Comparison of ENCODE assay signal across 23 cellular contexts in genomic region chr2:241139531-241140444, GRCh38. TPM values are rescaled to one million over a fixed set of nuclear protein-coding genes. Genes with fewer than 3 reads are reported as not detected.
DNase-seq lines count a peak whose midpoint lies in the region; ATAC-seq, FAIRE-seq and TF ChIP-seq lines count a peak whose summit lies in the region.
"Had no signal": no experiment of that assay in that cellular context is flagged by ENCODE, and none has a peak within 500 bp of the region (broad histone marks: within the 10 kb centered on the region; RNA-seq: fewer than 3 reads in every experiment).

No MANE protein-coding gene starts in this region.

- peaks cover 0 to 13% (median 0%) of the 10 kb centered on the region in 3 donors for H3K36me3 ChIP-seq in Peyer's patch
- H3K36me3 ChIP-seq in HepG2 (replicated peaks in 1 of 2; ENCODE audit: control insufficient read depth in 1 of 2, insufficient read depth in 2 of 2, low read length in 2 of 2): peaks cover 10 to 14% of the 10 kb centered on the region in 2 experiments
- H3K36me3 ChIP-seq in spleen: peaks cover 0 to 68% (median 13%) of the 10 kb centered on the region in 6 donors

- H3K4me1 ChIP-seq in Peyer's patch (no peaks in the 10 kb centered on the region), HepG2 (ENCODE audit: insufficient read depth, low read length) (peaks cover 38% of the 10 kb centered on the region), spleen (no peaks in the 10 kb centered on the region)
- H3K4me1 ChIP-seq: BE2C, HAP-1 had no signal

- no peaks in the 10 kb centered on the region for H3K9me3 ChIP-seq in Peyer's patch
- no peaks in the 10 kb centered on the region for H3K9me3 ChIP-seq in HepG2 (ENCODE audit: low read length)
- no peaks in the 10 kb centered on the region for H3K9me3 ChIP-seq in spleen
- H3K9me3 ChIP-seq: BE2C, HAP-1 had no signal

- BruUV-seq in HepG2 (replicated peaks; lab: Mats Ljungman, UMichigan): no TSS peak

- ATAC-seq in WTC11: no peak
- no peak for ATAC-seq in HepG2
- no peak for ATAC-seq in HG02678 (IDR thresholded peaks at IDR 0.05; ENCODE audit: unreplicated experiment)
- ATAC-seq: GM12878 had no signal

- FAIRE-seq in HepG2 (lab: Jason Lieb, UNC) (no peak), GM12892 (lab: Jason Lieb, UNC) (no peak)
- FAIRE-seq: A204.1, GM12878, GM19239 had no signal

- TF ChIP-seq EP300 in HepG2 (IDR thresholded peaks at IDR 0.05; ENCODE audit: low read depth in 2 of 2, low read length in 2 of 2) (no peak), HepG2 (CRISPR knock-in tag; IDR thresholded peaks at IDR 0.05; ENCODE audit: borderline replicate concordance) (no peak)

- 96% methylated on average over 21 of the region's 24 CpGs for WGBS in HepG2 (ENCODE audit: low lambda C conversion rate)
- 95 to 96% (median 95%) methylated on average over 14 to 24 of the region's 24 CpGs for WGBS in spleen, 5 donors

- H3K9me3 Mint-ChIP-seq in WTC11: no peaks in the 10 kb centered on the region
- H3K9me3 Mint-ChIP-seq: CD8-positive, alpha-beta memory T cell had no signal

- H3K4me3 ChIP-seq in Peyer's patch (no peak overlapping the region), HepG2 (replicated peaks in 1 of 3; ENCODE audit: insufficient read depth in 1 of 3, low read depth in 2 of 3, low read length in 3 of 3) (no peak overlapping the region), spleen (no peak overlapping the region)
- H3K4me3 ChIP-seq: GM12878, GM23248, HAP-1 had no signal

- in situ Hi-C loops in HepG2 (cut with HindIII; ENCODE audit: extremely low pct_ligation_motif_present, low pct_unique_long_range_greater_than_20kb): no loop called here

- no peak overlapping the region for H2AFZ ChIP-seq in HepG2 (ENCODE audit: low read length)
- H2AFZ ChIP-seq: GM23248 had no signal

- no peaks in the 10 kb centered on the region for H4K20me1 ChIP-seq in HepG2 (ENCODE audit: insufficient read depth, low read length)

- TF ChIP-seq POLR2A in Peyer's patch (IDR thresholded peaks at IDR 0.05): no peak
- TF ChIP-seq POLR2A in HepG2 (IDR thresholded peaks at IDR 0.05; ENCODE audit: insufficient read depth in 1 of 2, low read depth in 2 of 2, low read length in 2 of 2): no peak
- no peak for TF ChIP-seq POLR2A in spleen (IDR thresholded peaks at IDR 0.05)
- TF ChIP-seq POLR2A in GM12892 (IDR thresholded peaks at IDR 0.05; ENCODE audit: low read depth, low read length): no peak

- H3K27ac Mint-ChIP-seq in WTC11: no peak overlapping the region

- H3K27me3 ChIP-seq in Peyer's patch: no peaks in the 10 kb centered on the region
- H3K27me3 ChIP-seq in HepG2 (ENCODE audit: control insufficient read depth in 1 of 2, insufficient read depth in 2 of 2, low read length in 2 of 2): no peaks in the 10 kb centered on the region
- no peaks in the 10 kb centered on the region for H3K27me3 ChIP-seq in spleen (replicated peaks in 1 of 7)
- H3K27me3 ChIP-seq: BE2C had no signal

- no peaks in the 10 kb centered on the region for H3K4me1 Mint-ChIP-seq in WTC11

- CTCF ChIA-PET in WTC11 (lab: Charles Lee) (no interaction called here), HepG2 (lab: Yijun Ruan, JAX; ENCODE audit: low intra/inter-chr PET ratio, low total read pairs) (no interaction called here)

- intact Hi-C loops in HepG2 (cut with micrococcal nuclease; ENCODE audit: unreplicated experiment): no loop called here
- intact Hi-C loops in spleen (cut with DNase I; ENCODE audit: low total_unique reads): no loop called here

- peaks cover 2% of the 10 kb centered on the region for H3K79me2 ChIP-seq in HepG2 (ENCODE audit: insufficient read depth, low read length)

- H3K4me2 ChIP-seq in HepG2 (ENCODE audit: low read depth, low read length): no peak overlapping the region

- TF ChIP-seq RAD21 in HepG2 (CRISPR knock-in tag; IDR thresholded peaks at IDR 0.05): no peak

- H3K27me3 Mint-ChIP-seq in WTC11 (ENCODE audit: low read depth): no peaks in the 10 kb centered on the region
- H3K27me3 Mint-ChIP-seq: CD4-positive, CD25-positive, alpha-beta regulatory T cell; CD8-positive, alpha-beta memory T cell had no signal

- no peak overlapping the region for H3K9ac ChIP-seq in HepG2 (ENCODE audit: insufficient read depth, low read depth, low read length)
- H3K9ac ChIP-seq: GM23248 had no signal

- POLR2A ChIA-PET in WTC11 (lab: Charles Lee): interaction anchor here (0.5 kb wide), 1 partner anchor 176 kb away, joined by 3 read pairs; the partner anchor contains the start of gene SEPTIN2
- POLR2A ChIA-PET in HepG2 (lab: Yijun Ruan, JAX): no interaction called here

- DNase-seq in Peyer's patch (peak in 2 of 3 donors; percentile 33 to 37), WTC11 (ENCODE audit: low spot score) (no peak), HepG2 (ENCODE audit: low spot score) (no peak), spleen (peak; percentile 67), GM12892 (ENCODE audit: insufficient read length) (no peak), NCI-H1694 (lab: John Stamatoyannopoulos, UW) (no peak), glomerular visceral epithelial cell (ENCODE audit: extremely low spot score) (no peak)
- DNase-seq: ACHN; BE2C; C1 segment of cervical spinal cord; CD4-positive, CD25-positive, alpha-beta regulatory T cell; CD8-positive, alpha-beta memory T cell; COR-L47; DMS 273 treated with DMSO at 0.1 percent for 48 hours; DMS53; DND-41; EL; GM23248 had no signal

- no peak overlapping the region for H3K27ac ChIP-seq in Peyer's patch
- H3K27ac ChIP-seq in HepG2 (ENCODE audit: extremely low read length, insufficient read depth, low read length): peak overlapping the region; percentile 57
- no peak overlapping the region for H3K27ac ChIP-seq in spleen
- H3K27ac ChIP-seq: GM23248 had no signal

- peaks cover 25% of the 10 kb centered on the region for H3K36me3 Mint-ChIP-seq in WTC11

- no peak for TF ChIP-seq CTCF in Peyer's patch (IDR thresholded peaks at IDR 0.05)
- TF ChIP-seq CTCF in WTC11 (IDR thresholded peaks at IDR 0.05): no peak
- TF ChIP-seq CTCF in HepG2 (CRISPR knock-in tag; IDR thresholded peaks at IDR 0.05): no peak
- TF ChIP-seq CTCF in spleen (IDR thresholded peaks at IDR 0.05 in 8 of 11, conservative IDR thresholded peaks at IDR 0.05 in 3 of 11): no peak

- H3K4me3 Mint-ChIP-seq in WTC11: no peak overlapping the region
- H3K4me3 Mint-ChIP-seq: CD8-positive, alpha-beta memory T cell had no signal

RNA-seq across cellular contexts. Expression of gene PASK, which starts 9.5 kb away (rescaled TPM):
- 100 to 1,000 TPM in 1 of 4 donors, 10 to 100 TPM in 3; 12.1 to 790 (median 26.7) TPM for total RNA-seq in Peyer's patch
- 64.7 to 80.9 TPM (median 72.8 TPM) in 3 replicates for total RNA-seq in WTC11 (2021)
- total RNA-seq in HepG2 (2016; rRNA removed; fragmentation: Illumina TruSeq; extraction: Trizol): 16.0 and 17.0 TPM in 2 replicates
- 18.0 and 28.0 TPM in 2 replicates for total RNA-seq in HepG2 (2016; cell fraction: cytosol; rRNA removed; fragmentation: Illumina TruSeq; extraction: Trizol; ENCODE audit: low read depth)
- 14.4 and 17.9 TPM in 2 replicates for total RNA-seq in HepG2 (2016; cell fraction: insoluble cytoplasmic fraction; rRNA removed; fragmentation: Illumina TruSeq; extraction: Trizol)
- total RNA-seq in HepG2 (2016; cell fraction: membrane; rRNA removed; fragmentation: Illumina TruSeq; extraction: Trizol): 5.9 and 7.8 TPM in 2 replicates
- total RNA-seq in HepG2 (2016; cell fraction: nucleus; rRNA removed; fragmentation: Illumina TruSeq; extraction: Trizol): 22.6 and 27.5 TPM in 2 replicates
- polyA plus RNA-seq in HepG2 (2011; rRNA removed): 6.9 and 7.1 TPM in 2 replicates
- 2.1 and 4.1 TPM in 2 replicates for polyA plus RNA-seq in HepG2 (2011; cell fraction: cytosol; rRNA removed)
- polyA plus RNA-seq in HepG2 (2011; cell fraction: nucleus; rRNA removed): 36.3 and 40.3 TPM in 2 replicates
- 6.8 and 9.6 TPM in 2 replicates for polyA plus RNA-seq in HepG2 (2012)
- polyA plus RNA-seq in HepG2 (2016; cell fraction: cytosol; fragmentation: Illumina TruSeq; extraction: Trizol; ENCODE audit: low read depth): 0.79 and 1.0 TPM in 2 replicates
- polyA plus RNA-seq in HepG2 (2016; cell fraction: insoluble cytoplasmic fraction; fragmentation: Illumina TruSeq; extraction: Trizol; ENCODE audit: low read depth): 9.2 and 11.1 TPM in 2 replicates
- polyA plus RNA-seq in HepG2 (2016; cell fraction: membrane; fragmentation: Illumina TruSeq; extraction: Trizol; ENCODE audit: low read depth): 1.7 and 2.3 TPM in 2 replicates
- 79.4 and 83.7 TPM in 2 replicates for polyA plus RNA-seq in HepG2 (2016; cell fraction: nucleus; fragmentation: Illumina TruSeq; extraction: Trizol; ENCODE audit: insufficient read depth, low read depth)
- polyA minus RNA-seq in HepG2 (2011; rRNA and poly(A)+ RNA removed; ENCODE audit: low replicate concordance): 28.2 and 32.5 TPM in 2 replicates
- 3.7 and 15.6 TPM in 2 replicates for polyA minus RNA-seq in HepG2 (2011; cell fraction: cytosol; rRNA and poly(A)+ RNA removed)
- 10.7 and 14.4 TPM in 2 replicates for polyA minus RNA-seq in HepG2 (2011; cell fraction: nucleus; rRNA and poly(A)+ RNA removed)
- 10 to 100 TPM; 10.4 to 35.6 (median 20.8) TPM for total RNA-seq in spleen
- 10 to 100 TPM in 2 of 3 donors, 1 to 10 TPM in 1; 8.0 to 11.8 (median 10.6) TPM for polyA plus RNA-seq in spleen
- polyA plus RNA-seq in GM12892 (2012; ENCODE audit: missing spikeins): 91.5 TPM

RNA-seq across cellular contexts. Expression of gene PPP1R7, which starts 10.5 kb away (rescaled TPM):
- total RNA-seq in Peyer's patch (10 to 100 TPM; 13.2 to 44.0 (median 28.1) TPM), WTC11 (2021) (44.0 to 49.1 TPM (median 49.0 TPM) in 3 replicates), HepG2 (2016; rRNA removed; fragmentation: Illumina TruSeq; extraction: Trizol) (67.9 and 77.2 TPM in 2 replicates), spleen (10 to 100 TPM; 36.1 to 89.3 (median 49.8) TPM)
- total RNA-seq in HepG2 (2016; cell fraction: cytosol; rRNA removed; fragmentation: Illumina TruSeq; extraction: Trizol; ENCODE audit: low read depth): 27.7 and 40.5 TPM in 2 replicates
- 78.8 and 81.3 TPM in 2 replicates for total RNA-seq in HepG2 (2016; cell fraction: insoluble cytoplasmic fraction; rRNA removed; fragmentation: Illumina TruSeq; extraction: Trizol)
- total RNA-seq in HepG2 (2016; cell fraction: membrane; rRNA removed; fragmentation: Illumina TruSeq; extraction: Trizol): 33.9 and 34.7 TPM in 2 replicates
- total RNA-seq in HepG2 (2016; cell fraction: nucleus; rRNA removed; fragmentation: Illumina TruSeq; extraction: Trizol): 31.6 and 35.8 TPM in 2 replicates
- polyA plus RNA-seq in HepG2 (2011; rRNA removed) (27.4 and 33.3 TPM in 2 replicates), spleen (10 to 100 TPM; 37.3 to 56.5 (median 47.9) TPM)
- polyA plus RNA-seq in HepG2 (2011; cell fraction: cytosol; rRNA removed): 19.4 and 25.1 TPM in 2 replicates
- 14.7 and 16.8 TPM in 2 replicates for polyA plus RNA-seq in HepG2 (2011; cell fraction: nucleus; rRNA removed)
- polyA plus RNA-seq in HepG2 (2012): 43.0 and 56.8 TPM in 2 replicates
- 29.9 and 37.7 TPM in 2 replicates for polyA plus RNA-seq in HepG2 (2016; cell fraction: cytosol; fragmentation: Illumina TruSeq; extraction: Trizol; ENCODE audit: low read depth)
- polyA plus RNA-seq in HepG2 (2016; cell fraction: insoluble cytoplasmic fraction; fragmentation: Illumina TruSeq; extraction: Trizol; ENCODE audit: low read depth): 99.4 and 106 TPM in 2 replicates
- 34.4 and 34.7 TPM in 2 replicates for polyA plus RNA-seq in HepG2 (2016; cell fraction: membrane; fragmentation: Illumina TruSeq; extraction: Trizol; ENCODE audit: low read depth)
- 52.8 and 60.1 TPM in 2 replicates for polyA plus RNA-seq in HepG2 (2016; cell fraction: nucleus; fragmentation: Illumina TruSeq; extraction: Trizol; ENCODE audit: insufficient read depth, low read depth)
- 22.5 and 25.7 TPM in 2 replicates for polyA minus RNA-seq in HepG2 (2011; rRNA and poly(A)+ RNA removed; ENCODE audit: low replicate concordance)
- 18.4 and 24.7 TPM in 2 replicates for polyA minus RNA-seq in HepG2 (2011; cell fraction: cytosol; rRNA and poly(A)+ RNA removed)
- polyA minus RNA-seq in HepG2 (2011; cell fraction: nucleus; rRNA and poly(A)+ RNA removed): 24.0 and 27.0 TPM in 2 replicates
- 118 TPM for polyA plus RNA-seq in GM12892 (2012; ENCODE audit: missing spikeins)

RNA-seq across cellular contexts. Expression of gene MTERF4, which starts 37.7 kb away (rescaled TPM):
- total RNA-seq in Peyer's patch: 10 to 100 TPM; 28.9 to 55.4 (median 47.9) TPM
- total RNA-seq in WTC11 (2021): 22.4 to 25.4 TPM (median 23.3 TPM) in 3 replicates
- total RNA-seq in HepG2 (2016; rRNA removed; fragmentation: Illumina TruSeq; extraction: Trizol): 59.8 and 61.5 TPM in 2 replicates
- 20.2 and 20.4 TPM in 2 replicates for total RNA-seq in HepG2 (2016; cell fraction: cytosol; rRNA removed; fragmentation: Illumina TruSeq; extraction: Trizol; ENCODE audit: low read depth)
- total RNA-seq in HepG2 (2016; cell fraction: insoluble cytoplasmic fraction; rRNA removed; fragmentation: Illumina TruSeq; extraction: Trizol): 57.2 and 63.4 TPM in 2 replicates
- total RNA-seq in HepG2 (2016; cell fraction: membrane; rRNA removed; fragmentation: Illumina TruSeq; extraction: Trizol): 27.2 and 28.3 TPM in 2 replicates
- 47.3 and 61.7 TPM in 2 replicates for total RNA-seq in HepG2 (2016; cell fraction: nucleus; rRNA removed; fragmentation: Illumina TruSeq; extraction: Trizol)
- polyA plus RNA-seq in HepG2 (2011; rRNA removed): 37.1 and 50.5 TPM in 2 replicates
- 29.8 and 33.1 TPM in 2 replicates for polyA plus RNA-seq in HepG2 (2011; cell fraction: cytosol; rRNA removed)
- polyA plus RNA-seq in HepG2 (2011; cell fraction: nucleus; rRNA removed): 71.5 and 77.4 TPM in 2 replicates
- polyA plus RNA-seq in HepG2 (2012): 27.8 and 38.2 TPM in 2 replicates
- polyA plus RNA-seq in HepG2 (2016; cell fraction: cytosol; fragmentation: Illumina TruSeq; extraction: Trizol; ENCODE audit: low read depth): 18.2 and 22.9 TPM in 2 replicates
- polyA plus RNA-seq in HepG2 (2016; cell fraction: insoluble cytoplasmic fraction; fragmentation: Illumina TruSeq; extraction: Trizol; ENCODE audit: low read depth): 67.1 and 69.1 TPM in 2 replicates
- polyA plus RNA-seq in HepG2 (2016; cell fraction: membrane; fragmentation: Illumina TruSeq; extraction: Trizol; ENCODE audit: low read depth): 20.0 and 22.3 TPM in 2 replicates
- 82.3 and 82.6 TPM in 2 replicates for polyA plus RNA-seq in HepG2 (2016; cell fraction: nucleus; fragmentation: Illumina TruSeq; extraction: Trizol; ENCODE audit: insufficient read depth, low read depth)
- polyA minus RNA-seq in HepG2 (2011; rRNA and poly(A)+ RNA removed; ENCODE audit: low replicate concordance): 31.6 and 46.9 TPM in 2 replicates
- polyA minus RNA-seq in HepG2 (2011; cell fraction: cytosol; rRNA and poly(A)+ RNA removed): 15.7 and 20.7 TPM in 2 replicates
- polyA minus RNA-seq in HepG2 (2011; cell fraction: nucleus; rRNA and poly(A)+ RNA removed): 76.1 and 79.6 TPM in 2 replicates
- total RNA-seq in spleen: 10 to 100 TPM; 38.4 to 74.0 (median 51.1) TPM
- 10 to 100 TPM; 28.4 to 33.7 (median 30.6) TPM for polyA plus RNA-seq in spleen
- 60.9 TPM for polyA plus RNA-seq in GM12892 (2012; ENCODE audit: missing spikeins)

RNA-seq across cellular contexts. Expression of gene ANO7, which starts 48.7 kb away (rescaled TPM):
- total RNA-seq in Peyer's patch: 100 to 1,000 TPM in 3 of 4 donors, 10 to 100 TPM in 1; 89.1 to 188 (median 102) TPM
- 8.0 to 8.8 TPM (median 8.6 TPM) in 3 replicates for total RNA-seq in WTC11 (2021)
- 3.7 and 4.9 TPM in 2 replicates for total RNA-seq in HepG2 (2016; rRNA removed; fragmentation: Illumina TruSeq; extraction: Trizol)
- total RNA-seq in HepG2 (2016; cell fraction: cytosol; rRNA removed; fragmentation: Illumina TruSeq; extraction: Trizol; ENCODE audit: low read depth): 1.7 and 1.9 TPM in 2 replicates
- total RNA-seq in HepG2 (2016; cell fraction: insoluble cytoplasmic fraction; rRNA removed; fragmentation: Illumina TruSeq; extraction: Trizol): 2.9 and 5.5 TPM in 2 replicates
- total RNA-seq in HepG2 (2016; cell fraction: membrane; rRNA removed; fragmentation: Illumina TruSeq; extraction: Trizol): 3.2 and 4.1 TPM in 2 replicates
- total RNA-seq in HepG2 (2016; cell fraction: nucleus; rRNA removed; fragmentation: Illumina TruSeq; extraction: Trizol): 4.7 and 5.1 TPM in 2 replicates
- 4.1 and 4.9 TPM in 2 replicates for polyA plus RNA-seq in HepG2 (2011; rRNA removed)
- polyA plus RNA-seq in HepG2 (2011; cell fraction: cytosol; rRNA removed): 2.9 and 3.9 TPM in 2 replicates
- 29.8 and 33.6 TPM in 2 replicates for polyA plus RNA-seq in HepG2 (2011; cell fraction: nucleus; rRNA removed)
- 8.8 and 10.8 TPM in 2 replicates for polyA plus RNA-seq in HepG2 (2012)
- polyA plus RNA-seq in HepG2 (2016; cell fraction: cytosol; fragmentation: Illumina TruSeq; extraction: Trizol; ENCODE audit: low read depth): 3.3 and 3.8 TPM in 2 replicates
- polyA plus RNA-seq in HepG2 (2016; cell fraction: insoluble cytoplasmic fraction; fragmentation: Illumina TruSeq; extraction: Trizol; ENCODE audit: low read depth): 7.5 and 11.5 TPM in 2 replicates
- polyA plus RNA-seq in HepG2 (2016; cell fraction: membrane; fragmentation: Illumina TruSeq; extraction: Trizol; ENCODE audit: low read depth): 7.5 and 8.6 TPM in 2 replicates
- polyA plus RNA-seq in HepG2 (2016; cell fraction: nucleus; fragmentation: Illumina TruSeq; extraction: Trizol; ENCODE audit: insufficient read depth, low read depth): 14.9 and 15.8 TPM in 2 replicates
- 1.1 and 16.7 TPM in 2 replicates for polyA minus RNA-seq in HepG2 (2011; rRNA and poly(A)+ RNA removed; ENCODE audit: low replicate concordance)
- polyA minus RNA-seq in HepG2 (2011; cell fraction: cytosol; rRNA and poly(A)+ RNA removed): 5.1 and 8.4 TPM in 2 replicates
- 13.8 and 18.4 TPM in 2 replicates for polyA minus RNA-seq in HepG2 (2011; cell fraction: nucleus; rRNA and poly(A)+ RNA removed)
- total RNA-seq in spleen: 1 to 10 TPM; 1.5 to 3.5 (median 3.0) TPM
- 1 to 10 TPM in 1 of 3 donors, under 1 TPM in 2; 0.46 to 1.3 (median 0.56) TPM for polyA plus RNA-seq in spleen
- polyA plus RNA-seq in GM12892 (2012; ENCODE audit: missing spikeins): 2.2 TPM
- polyA plus RNA-seq: CD4-positive, CD25-positive, alpha-beta regulatory T cell; CD8-positive, alpha-beta memory T cell had no signal

Comparison
In these comparisons a context has a peak if more than half of its experiments do, and no peak if none do; other contexts are left out.
1. DNase-seq: peak in Peyer's patch (2 of 3) and spleen (single experiment); none in WTC11 (single experiment), HepG2 (single experiment), GM12892 (single experiment), NCI-H1694 (single experiment) and glomerular visceral epithelial cell (single experiment).